ENCODE assay signal across 10 cellular contexts in genomic region chr1:156815307-156815826, GRCh38. TPM values are rescaled to one million over a fixed set of nuclear protein-coding genes. Genes with fewer than 3 reads are reported as not detected.
DNase-seq lines count a peak whose midpoint lies in the region; TF ChIP-seq lines count a peak whose summit lies in the region.
"Had no signal": no experiment of that assay in that cellular context is flagged by ENCODE, and none has a peak within 500 bp of the region (broad histone marks: within the 10 kb centered on the region; RNA-seq: fewer than 3 reads in every experiment).

No MANE protein-coding gene starts in this region.

- H3K36me3 Mint-ChIP-seq in osteocyte (ENCODE audit: unreplicated experiment) = no peaks in the 10 kb centered on the region

- no peak overlapping the region for H3K4me3 Mint-ChIP-seq in osteocyte (ENCODE audit: unreplicated experiment)

- no peaks in the 10 kb centered on the region for H3K9me3 Mint-ChIP-seq in osteocyte (ENCODE audit: unreplicated experiment)

- peak overlapping the region; percentile 67 for H3K27ac ChIP-seq in stomach smooth muscle (ENCODE audit: low read length)
- H3K27ac ChIP-seq: 22Rv1 had no signal

- H3K4me1 ChIP-seq in adipocyte (ENCODE audit: control insufficient read depth, insufficient read depth, low read length) = peaks cover 29% of the 10 kb centered on the region
- peaks cover 24% of the 10 kb centered on the region for H3K4me1 ChIP-seq in stomach smooth muscle (ENCODE audit: control insufficient read depth, insufficient read depth, low read length)

- TF ChIP-seq CTCF in osteocyte (IDR thresholded peaks at IDR 0.05) = no peak

- no peaks in the 10 kb centered on the region for H3K9me3 ChIP-seq in adipocyte (ENCODE audit: control insufficient read depth, low read length)
- no peaks in the 10 kb centered on the region for H3K9me3 ChIP-seq in stomach smooth muscle (ENCODE audit: control insufficient read depth in 2 of 2, low read length in 2 of 2)

- H3K4me3 ChIP-seq in adipocyte (ENCODE audit: low read length) (no peak overlapping the region), stomach smooth muscle (ENCODE audit: low read length in 2 of 2) (peak overlapping the region; percentile 52 to 58)

- H3K27ac Mint-ChIP-seq in osteocyte (ENCODE audit: unreplicated experiment) = no peak overlapping the region

- peaks cover 20% of the 10 kb centered on the region for H3K4me1 Mint-ChIP-seq in osteocyte (ENCODE audit: unreplicated experiment)

- peak; percentile 48 for DNase-seq in DMS 273 (lab: John Stamatoyannopoulos, UW; ENCODE audit: unreplicated experiment)
- no peak for DNase-seq in DMS 273 treated with DMSO at 0.1 percent for 48 hours (lab: John Stamatoyannopoulos, UW)
- peak; percentile 76 for DNase-seq in adipocyte (ENCODE audit: low read depth)
- DNase-seq in iris pigment epithelial cell (ENCODE audit: low read depth) = peak; percentile 71
- no peak for DNase-seq in amygdala (lab: John Stamatoyannopoulos, UW)
- no peak for DNase-seq in osteocyte (ENCODE audit: extremely low spot score, unreplicated experiment)
- no peak for DNase-seq in SKM-1 treated with dmso at 0.1 percent for 144 hours (lab: John Stamatoyannopoulos, UW; ENCODE audit: unreplicated experiment)
- DNase-seq: KG1 had no signal

- H3K36me3 ChIP-seq in adipocyte (ENCODE audit: control insufficient read depth, insufficient read depth, low read length, severe bottlenecking) (no peaks in the 10 kb centered on the region), stomach smooth muscle (ENCODE audit: control insufficient read depth in 2 of 2, insufficient read depth in 2 of 2, low read length in 2 of 2) (no peaks in the 10 kb centered on the region)

- peaks cover 17% of the 10 kb centered on the region for H3K27me3 Mint-ChIP-seq in osteocyte (ENCODE audit: unreplicated experiment)

- no peaks in the 10 kb centered on the region for H3K27me3 ChIP-seq in adipocyte (replicated peaks; ENCODE audit: control insufficient read depth, insufficient read depth, low read length)
- peaks cover 9 to 16% of the 10 kb centered on the region in 2 donors for H3K27me3 ChIP-seq in stomach smooth muscle (ENCODE audit: control insufficient read depth in 1 of 2, insufficient read depth in 2 of 2, low read length in 2 of 2)

- H3K9ac ChIP-seq in adipocyte (ENCODE audit: low read length) (no peak overlapping the region), stomach smooth muscle (ENCODE audit: low read length in 2 of 2) (peak overlapping the region in 1 of 2 donors; percentile 69)

RNA-seq across cellular contexts. Expression of gene SH2D2A, which starts 1.3 kb away (rescaled TPM):
- not detected in 2 replicates for total RNA-seq in osteocyte

RNA-seq across cellular contexts. Expression of gene INSRR, which starts 43.5 kb away (rescaled TPM):
- total RNA-seq in osteocyte = 0.08 and 0.21 TPM in 2 replicates

RNA-seq across cellular contexts. Expression of gene NTRK1, which starts 45.3 kb away (rescaled TPM):
- total RNA-seq in osteocyte = not detected in 2 replicates

RNA-seq across cellular contexts. Expression of gene PRCC, which starts 48.0 kb away (rescaled TPM):
- total RNA-seq in osteocyte = 71.1 and 85.4 TPM in 2 replicates

Comparison
In these comparisons a context has a peak if more than half of its experiments do, and no peak if none do; other contexts are left out.
1. DNase-seq: peak in DMS 273 (single experiment), adipocyte (single experiment) and iris pigment epithelial cell (single experiment); none in DMS 273 treated with DMSO at 0.1 percent for 48 hours (single experiment), amygdala (0 of 56), osteocyte (single experiment) and SKM-1 treated with dmso at 0.1 percent for 144 hours (single experiment).